Comparison of ENCODE assay signal across 16 cellular contexts in genomic region chr6:149859368-149859767, GRCh38. TPM values are rescaled to one million over a fixed set of nuclear protein-coding genes. Genes with fewer than 3 reads are reported as not detected.
DNase-seq lines count a peak whose midpoint lies in the region; ATAC-seq and TF ChIP-seq lines count a peak whose summit lies in the region.
"Had no signal": no experiment of that assay in that cellular context is flagged by ENCODE, and none has a peak within 500 bp of the region (broad histone marks: within the 10 kb centered on the region; RNA-seq: fewer than 3 reads in every experiment).

No MANE protein-coding gene starts in this region.

- H3K4me3 ChIP-seq in SJSA1, result no peak overlapping the region
- no peak overlapping the region for H3K4me3 ChIP-seq in fibroblast of the aortic adventitia (ENCODE audit: low read depth, low read length)
- H3K4me3 ChIP-seq in smooth muscle cell, result no peak overlapping the region
- H3K4me3 ChIP-seq: sigmoid colon had no signal

- TF ChIP-seq CTCF in fibroblast of the aortic adventitia (IDR thresholded peaks at IDR 0.05; ENCODE audit: insufficient read depth, low read length), result no peak
- TF ChIP-seq CTCF in smooth muscle cell (IDR thresholded peaks at IDR 0.05; ENCODE audit: borderline replicate concordance, insufficient read depth, poor library complexity, severe bottlenecking), result no peak

- peaks cover 11% of the 10 kb centered on the region for H4K20me1 ChIP-seq in smooth muscle cell (ENCODE audit: low read depth)

- H3K4me1 ChIP-seq in SJSA1 (replicated peaks) (peaks cover 80% of the 10 kb centered on the region), smooth muscle cell (ENCODE audit: low read depth) (peaks cover 35% of the 10 kb centered on the region)

- ATAC-seq in HG02610 (IDR thresholded peaks at IDR 0.05; ENCODE audit: unreplicated experiment), result no peak

- peaks cover 58% of the 10 kb centered on the region for H3K79me2 ChIP-seq in smooth muscle cell (ENCODE audit: low read depth)

- 35% methylated on average over 7 of the region's 7 CpGs for WGBS in smooth muscle cell (ENCODE audit: low lambda C conversion rate)

- H3K9me3 ChIP-seq in SJSA1 (replicated peaks) (peaks cover 5% of the 10 kb centered on the region; the same call in 1 of the 2 replicates), smooth muscle cell (replicated peaks; ENCODE audit: low read depth) (no peaks in the 10 kb centered on the region)
- H3K9me3 ChIP-seq: sigmoid colon had no signal

- H3K27ac ChIP-seq in SJSA1 (peak overlapping the region; percentile 88), smooth muscle cell (ENCODE audit: low read depth) (peak overlapping the region; percentile 87)
- H3K27ac ChIP-seq: sigmoid colon had no signal

- DNase-seq in LHCN-M2 (ENCODE audit: low read depth) (peak; percentile 85), SJSA1 (ENCODE audit: low read depth in 1 of 2, low spot score in 2 of 2) (peak in 1 of 2 experiments; percentile 44), fibroblast of the aortic adventitia (ENCODE audit: low read depth) (peak; percentile 62), smooth muscle cell (lab: John Stamatoyannopoulos, UW; ENCODE audit: unreplicated experiment) (no peak), NCI-H1092 treated with DMSO at 0.1 percent for 48 hours (lab: John Stamatoyannopoulos, UW) (no peak)
- DNase-seq in stimulated activated CD4-positive, alpha-beta T cell treated with anti-CD3 and anti-CD28 coated beads, Interleukin-4, amount 100 ng/mL, for 24 hours, result no peak
- DNase-seq: activated CD8-positive, alpha-beta memory T cell treated with anti-CD3 and anti-CD28 coated beads for 24 hours; activated naive CD4-positive, alpha-beta T cell treated with anti-CD3 and anti-CD28 coated beads, Interleukin-2, amount 10 ng/mL, durations not matched to agents 7 days and 5 days; CD4-positive, alpha-beta memory T cell; cerebellar nuclear complex; NCI-H2107; OCI-M1; sigmoid colon; substantia nigra had no signal

- no peaks in the 10 kb centered on the region for H3K27me3 ChIP-seq in SJSA1 (replicated peaks)
- no peaks in the 10 kb centered on the region for H3K27me3 ChIP-seq in smooth muscle cell (ENCODE audit: low read depth)
- H3K27me3 ChIP-seq: sigmoid colon had no signal

- H3K36me3 ChIP-seq in SJSA1 (peaks cover 18% of the 10 kb centered on the region), smooth muscle cell (ENCODE audit: low read depth) (no peaks in the 10 kb centered on the region)
- H3K36me3 ChIP-seq: sigmoid colon had no signal

- H3K9ac ChIP-seq in smooth muscle cell (ENCODE audit: low read depth), result peak overlapping the region; percentile 53

- H3F3A ChIP-seq in smooth muscle cell (ENCODE audit: low read depth), result peaks cover 18% of the 10 kb centered on the region

- H2AFZ ChIP-seq in smooth muscle cell (ENCODE audit: low read depth), result no peak overlapping the region

- peak overlapping the region; percentile 47 for H3K4me2 ChIP-seq in smooth muscle cell

RNA-seq across cellular contexts. Expression of gene LRP11, which starts 4.8 kb away (rescaled TPM):
- total RNA-seq in LHCN-M2 (2014; rRNA removed) (46.6 and 50.9 TPM in 2 replicates), fibroblast of the aortic adventitia (ENCODE audit: low replicate concordance) (20.0 and 74.1 TPM in 2 replicates), smooth muscle cell (69.5 and 85.5 TPM in 2 replicates)
- 12.6 TPM for polyA plus RNA-seq in LHCN-M2 (2012)
- 55.7 and 143 TPM in 2 replicates for total RNA-seq in SJSA1 (2014; rRNA removed; shearing (Covaris generic))
- 62.0 and 75.3 TPM in 2 replicates for polyA plus RNA-seq in smooth muscle cell

RNA-seq across cellular contexts. Expression of gene RAET1E, which starts 38.5 kb away (rescaled TPM):
- 1.3 and 2.8 TPM in 2 replicates for total RNA-seq in LHCN-M2 (2014; rRNA removed)
- 1.3 TPM for polyA plus RNA-seq in LHCN-M2 (2012)
- total RNA-seq in SJSA1 (2014; rRNA removed; shearing (Covaris generic)), result 0.28 TPM in 1 of 2 replicates, not detected in the other
- total RNA-seq in fibroblast of the aortic adventitia (ENCODE audit: low replicate concordance), result 0.63 TPM in 1 of 2 replicates, not detected in the other
- not detected in 2 replicates for total RNA-seq in smooth muscle cell
- not detected in 2 replicates for polyA plus RNA-seq in smooth muscle cell
- total RNA-seq: CD4-positive, alpha-beta memory T cell; kidney epithelial cell had no signal
- polyA plus RNA-seq: CD4-positive, alpha-beta memory T cell had no signal

Comparison
In these comparisons a context has a peak if more than half of its experiments do, and no peak if none do; other contexts are left out.
1. DNase-seq: peak in LHCN-M2 (single experiment) and fibroblast of the aortic adventitia (single experiment); none in smooth muscle cell (single experiment), stimulated activated CD4-positive, alpha-beta T cell treated with anti-CD3 and anti-CD28 coated beads, Interleukin-4, amount 100 ng/mL, for 24 hours (single experiment) and NCI-H1092 treated with DMSO at 0.1 percent for 48 hours (single experiment).